ENCODE assay signal across 1 cellular context in the genomic region with DNA sequence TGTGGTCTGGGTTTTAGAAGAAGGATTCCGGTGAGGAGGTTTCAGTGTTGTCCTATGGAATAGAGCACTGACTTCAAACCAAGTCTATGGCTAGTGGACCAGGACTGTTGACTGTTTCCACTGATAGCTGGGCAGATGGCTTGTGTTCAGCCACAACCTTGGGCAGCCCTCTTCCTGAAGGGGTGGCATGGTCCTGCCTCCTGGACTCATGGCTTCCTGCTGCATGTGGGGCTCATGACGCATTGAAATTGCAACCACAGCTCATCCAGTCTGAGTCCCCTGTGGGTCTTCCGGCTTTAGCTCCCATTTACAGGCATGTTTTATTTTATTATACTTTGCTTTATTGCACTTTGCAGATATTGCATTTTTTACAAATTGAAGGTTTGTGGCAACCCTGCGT.
TF ChIP-seq lines count a peak whose summit lies in the region.

No MANE protein-coding gene starts in this region.

TF ChIP-seq in IMR-90, 13 proteins besides CTCF, POLR2A, EP300 and RAD21 (continued from another document):
- TF ChIP-seq NFE2L2 (IDR thresholded peaks at IDR 0.05; ENCODE audit: low read depth, low read length): no peak
- no peak for TF ChIP-seq FOS (IDR thresholded peaks at IDR 0.05; ENCODE audit: low read depth, low read length)
- TF ChIP-seq, protein P1, sequence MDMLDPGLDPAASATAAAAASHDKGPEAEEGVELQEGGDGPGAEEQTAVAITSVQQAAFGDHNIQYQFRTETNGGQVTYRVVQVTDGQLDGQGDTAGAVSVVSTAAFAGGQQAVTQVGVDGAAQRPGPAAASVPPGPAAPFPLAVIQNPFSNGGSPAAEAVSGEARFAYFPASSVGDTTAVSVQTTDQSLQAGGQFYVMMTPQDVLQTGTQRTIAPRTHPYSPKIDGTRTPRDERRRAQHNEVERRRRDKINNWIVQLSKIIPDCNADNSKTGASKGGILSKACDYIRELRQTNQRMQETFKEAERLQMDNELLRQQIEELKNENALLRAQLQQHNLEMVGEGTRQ (IDR thresholded peaks at IDR 0.05; ENCODE audit: low read depth, low read length): no peak
- TF ChIP-seq, protein P2, sequence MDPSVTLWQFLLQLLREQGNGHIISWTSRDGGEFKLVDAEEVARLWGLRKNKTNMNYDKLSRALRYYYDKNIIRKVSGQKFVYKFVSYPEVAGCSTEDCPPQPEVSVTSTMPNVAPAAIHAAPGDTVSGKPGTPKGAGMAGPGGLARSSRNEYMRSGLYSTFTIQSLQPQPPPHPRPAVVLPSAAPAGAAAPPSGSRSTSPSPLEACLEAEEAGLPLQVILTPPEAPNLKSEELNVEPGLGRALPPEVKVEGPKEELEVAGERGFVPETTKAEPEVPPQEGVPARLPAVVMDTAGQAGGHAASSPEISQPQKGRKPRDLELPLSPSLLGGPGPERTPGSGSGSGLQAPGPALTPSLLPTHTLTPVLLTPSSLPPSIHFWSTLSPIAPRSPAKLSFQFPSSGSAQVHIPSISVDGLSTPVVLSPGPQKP (IDR thresholded peaks at IDR 0.05; ENCODE audit: borderline replicate concordance, low read depth, low read length): no peak
- TF ChIP-seq MAZ (IDR thresholded peaks at IDR 0.05; ENCODE audit: borderline replicate concordance, low read depth, low read length): no peak
- TF ChIP-seq RFX5 (IDR thresholded peaks at IDR 0.05; ENCODE audit: low read depth, low read length): no peak
TF ChIP-seq in IMR-90: peak in this region for 0.
